In genomic region chr10:22003111-22003963, GRCh38 we compare ENCODE assay signal across 8 cellular contexts. TPM values are rescaled to one million over a fixed set of nuclear protein-coding genes. Genes with fewer than 3 reads are reported as not detected.
DNase-seq lines count a peak whose midpoint lies in the region; ATAC-seq and TF ChIP-seq lines count a peak whose summit lies in the region.

DNAJC1 (minus strand) TSS chr10:22003730; CDS start chr10:22003434, 296 bp downstream.

- H3K27ac ChIP-seq in CD4-positive, alpha-beta T cell (ENCODE audit: low read depth, low read length) = peak within 1 kb of the TSS; percentile 75
- H3K27ac ChIP-seq in dorsolateral prefrontal cortex = peak within 1 kb of the TSS; percentile 49 to 95 (median 88)
- H3K27ac ChIP-seq in right lobe of liver = peak within 1 kb of the TSS; percentile 79 to 90 (median 89)

- H3K27me3 Mint-ChIP-seq in CD4-positive, alpha-beta T cell = no peaks in the 10 kb centered on the region
- peaks cover 6% of the 10 kb centered on the region for H3K27me3 Mint-ChIP-seq in activated CD4-positive, alpha-beta memory T cell treated with anti-CD3 and anti-CD28 coated beads for 36 hours

- peak; percentile 95 for TF ChIP-seq POLR2A in right lobe of liver (IDR thresholded peaks at IDR 0.05)

- POLR2A ChIA-PET in CD4-positive, alpha-beta T cell (lab: Charles Lee) = interaction anchor here (0.6 to 3.5 kb wide), 16 partner anchors 10 to 653 kb away, joined by 3 to 31 read pairs (median 6); partner anchors contain the start of genes COMMD3 and MLLT10
- POLR2A ChIA-PET in activated CD4-positive, alpha-beta memory T cell treated with anti-CD3 and anti-CD28 coated beads for 36 hours (lab: Charles Lee) = interaction anchor here (0.6 to 2.2 kb wide), 12 partner anchors 12 to 1436 kb away, joined by 3 to 12 read pairs (median 4); partner anchors contain the start of genes COMMD3, OTUD1 and SPAG6

- peak; percentile 91 for ATAC-seq in CD4-positive, alpha-beta T cell (ENCODE audit: poor library complexity)
- ATAC-seq in GM19452 (IDR thresholded peaks at IDR 0.05; ENCODE audit: unreplicated experiment) (peak; percentile 94), right lobe of liver (peak; percentile 97 to 99 (median 97))

- H3K9me3 ChIP-seq in CD4-positive, alpha-beta T cell (ENCODE audit: control insufficient read depth, low read length) = no peaks in the 10 kb centered on the region
- H3K9me3 ChIP-seq in right lobe of liver = no peaks in the 10 kb centered on the region

- intact Hi-C loops in CD4-positive, alpha-beta T cell (cut with DNase I, micrococcal nuclease) = loop anchor here (1.0 to 10.0 kb wide), 8 partner anchors 8 to 1431 kb away; partner anchors contain the start of genes BMI1 (in 1 of the 2), MSRB2 (in 1 of the 2) and OTUD1 (in 1 of the 2)
- intact Hi-C loops in activated CD4-positive, alpha-beta memory T cell treated with anti-CD3 and anti-CD28 coated beads for 36 hours (cut with micrococcal nuclease) = loop anchor here (1.0 to 10.0 kb wide), 10 partner anchors 19 to 1091 kb away; partner anchors contain the start of genes BMI1 and MSRB2
- intact Hi-C loops in dorsolateral prefrontal cortex (cut with DNase I) (loop anchor here (2.0 to 10.0 kb wide), 9 partner anchors 224 to 1064 kb away; partner anchors contain the start of gene COMMD3 (in 1 of the 2)), right lobe of liver (cut with DNase I) (loop anchor here in 1 of 2 donors (10.0 kb wide), 1 partner anchor 991 kb away; no protein-coding TSS in a partner anchor)

- H3K4me3 ChIP-seq in dorsolateral prefrontal cortex (peak within 1 kb of the TSS; percentile 68 to 95 (median 83)), right lobe of liver (peak within 1 kb of the TSS; percentile 69 to 87 (median 82))

- CTCF ChIA-PET in CD4-positive, alpha-beta T cell (lab: Charles Lee) = interaction anchor here (0.6 to 3.3 kb wide), 8 partner anchors 9 to 1122 kb away, joined by 3 to 13 read pairs (median 3); no protein-coding TSS in a partner anchor
- CTCF ChIA-PET in activated CD4-positive, alpha-beta memory T cell treated with anti-CD3 and anti-CD28 coated beads for 36 hours (lab: Charles Lee) = interaction anchor here (0.8 to 3.4 kb wide), 11 partner anchors 9 to 509 kb away, joined by 3 to 41 read pairs (median 4); partner anchors contain the start of gene SKIDA1

- H3K27me3 ChIP-seq in CD4-positive, alpha-beta T cell (ENCODE audit: control insufficient read depth, insufficient read depth, low read length) = no peaks in the 10 kb centered on the region
- H3K27me3 ChIP-seq in dorsolateral prefrontal cortex (no peaks in the 10 kb centered on the region), right lobe of liver (no peaks in the 10 kb centered on the region)

- no peaks in the 10 kb centered on the region for H3K36me3 ChIP-seq in right lobe of liver

- WGBS in right lobe of liver (ENCODE audit: insufficient coverage, low coverage, low lambda C conversion rate, missing lambda C conversion rate) = 0% methylated on average over 19 of the region's 88 CpGs

- peak within 1 kb of the TSS; percentile 95 for H3K4me3 Mint-ChIP-seq in CD4-positive, alpha-beta T cell
- peak within 1 kb of the TSS; percentile 87 for H3K4me3 Mint-ChIP-seq in activated CD4-positive, alpha-beta memory T cell treated with anti-CD3 and anti-CD28 coated beads for 36 hours

- peaks cover 2% of the 10 kb centered on the region for H3K9me3 Mint-ChIP-seq in CD4-positive, alpha-beta T cell
- H3K9me3 Mint-ChIP-seq in activated CD4-positive, alpha-beta memory T cell treated with anti-CD3 and anti-CD28 coated beads for 36 hours = peaks cover 6% of the 10 kb centered on the region

- H3K4me1 ChIP-seq in right lobe of liver = peaks cover 0 to 8% (median 3%) of the 10 kb centered on the region in 4 donors

- H3K36me3 Mint-ChIP-seq in CD4-positive, alpha-beta T cell (ENCODE audit: low read depth) = peaks cover 7% of the 10 kb centered on the region
- peaks cover 7% of the 10 kb centered on the region for H3K36me3 Mint-ChIP-seq in activated CD4-positive, alpha-beta memory T cell treated with anti-CD3 and anti-CD28 coated beads for 36 hours

- peak; percentile 96 to 99 (median 99) for DNase-seq in CD4-positive, alpha-beta T cell
- DNase-seq in HK-2 (ENCODE audit: unreplicated experiment) = peak; percentile 94
- peak; percentile 88 for DNase-seq in NCI-H82 treated with DMSO at 0.1 percent for 48 hours (lab: John Stamatoyannopoulos, UW; ENCODE audit: unreplicated experiment)
- peak; percentile 99 for DNase-seq in activated CD4-positive, alpha-beta memory T cell treated with anti-CD3 and anti-CD28 coated beads for 36 hours
- peak; percentile 96 to 99 (median 98) for DNase-seq in dorsolateral prefrontal cortex
- peak; percentile 98 to 99 (median 99) for DNase-seq in right lobe of liver
- peak; percentile 97 to 99 for DNase-seq in stimulated activated CD4-positive, alpha-beta T cell treated with anti-CD3 and anti-CD28 coated beads, Interleukin-4, amount 100 ng/mL, for 4 hours

- no peak for TF ChIP-seq CTCF in CD4-positive, alpha-beta T cell (IDR thresholded peaks at IDR 0.05)
- TF ChIP-seq CTCF in dorsolateral prefrontal cortex (IDR thresholded peaks at IDR 0.05 in 54 of 56, conservative IDR thresholded peaks at IDR 0.05 in 2 of 56; ENCODE audit: low read depth in 1 of 56, partially characterized antibody in 56 of 56) (peak in 39 of 56 donors; percentile 3 to 55 (median 26)), right lobe of liver (IDR thresholded peaks at IDR 0.05) (peak in 1 of 4 donors; percentile 25)

- H3K27ac Mint-ChIP-seq in CD4-positive, alpha-beta T cell = peak within 1 kb of the TSS; percentile 84
- peak within 1 kb of the TSS; percentile 81 for H3K27ac Mint-ChIP-seq in activated CD4-positive, alpha-beta memory T cell treated with anti-CD3 and anti-CD28 coated beads for 36 hours

- H3K4me1 Mint-ChIP-seq in CD4-positive, alpha-beta T cell (ENCODE audit: low read depth) = peaks cover 28% of the 10 kb centered on the region
- H3K4me1 Mint-ChIP-seq in activated CD4-positive, alpha-beta memory T cell treated with anti-CD3 and anti-CD28 coated beads for 36 hours (ENCODE audit: low read depth) = peaks cover 37% of the 10 kb centered on the region

RNA-seq across cellular contexts. Expression of gene DNAJC1, which starts in this region (rescaled TPM):
- 10 to 100 TPM; 16.8 to 19.3 TPM for total RNA-seq in CD4-positive, alpha-beta T cell
- 10 to 100 TPM; 24.0 to 24.8 TPM for total RNA-seq in activated CD4-positive, alpha-beta memory T cell treated with anti-CD3 and anti-CD28 coated beads for 36 hours
- total RNA-seq in dorsolateral prefrontal cortex (10 to 100 TPM in 119 of 120 experiments, 1 to 10 TPM in 1; 9.1 to 29.3 (median 17.3) TPM), right lobe of liver (100 to 1,000 TPM in 1 of 6 experiments, 10 to 100 TPM in 5; 16.0 to 106 (median 27.8) TPM)

Comparison
In these comparisons a context has a peak if more than half of its experiments do, and no peak if none do; other contexts are left out.
1. Peak in every context shown above with its lines: DNase-seq, ATAC-seq, H3K4me3 ChIP-seq and H3K27ac ChIP-seq.